In the genomic region with DNA sequence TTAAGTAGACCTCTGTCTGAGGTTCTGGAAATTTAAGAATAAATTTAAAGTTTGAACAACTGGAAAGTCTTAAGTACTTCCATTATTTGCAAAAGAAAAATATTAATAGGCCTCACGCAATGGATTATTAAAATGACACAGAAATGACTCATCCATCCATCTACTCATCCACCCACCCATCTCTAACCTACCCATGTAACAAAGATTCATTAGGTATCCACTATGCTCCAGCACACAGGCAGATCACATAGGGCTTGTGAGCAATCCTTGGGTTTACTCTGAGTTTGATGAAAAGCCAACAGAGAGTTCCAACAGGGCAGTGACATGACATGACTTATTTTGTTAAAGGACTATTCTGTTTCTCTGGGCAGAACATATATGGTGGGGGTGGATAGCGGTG, we compare ENCODE assay signal across 19 cellular contexts.
DNase-seq lines count a peak whose midpoint lies in the region; ATAC-seq, FAIRE-seq and TF ChIP-seq lines count a peak whose summit lies in the region.
"Had no signal": no experiment of that assay in that cellular context is flagged by ENCODE, and none has a peak within 500 bp of the region (broad histone marks: within the 10 kb centered on the region; RNA-seq: fewer than 3 reads in every experiment).

No MANE protein-coding gene starts in this region.

- H3K79me2 ChIP-seq in astrocyte (ENCODE audit: insufficient read depth, low read length), result no peaks in the 10 kb centered on the region
- H3K79me2 ChIP-seq: hepatocyte had no signal

- no peak for ATAC-seq in GM21423 (IDR thresholded peaks at IDR 0.05; ENCODE audit: unreplicated experiment)
- ATAC-seq: activated CD8-positive, alpha-beta memory T cell treated with anti-CD3 and anti-CD28 coated beads, Interleukin-2, amount 10 ng/mL, durations not matched to agents 7 days and 5 days; lower lobe of right lung; Right ventricle myocardium inferior had no signal

- H3K36me3 ChIP-seq in astrocyte (ENCODE audit: insufficient read depth, low read length), result peaks cover 17% of the 10 kb centered on the region

- FAIRE-seq in astrocyte (lab: Jason Lieb, UNC) (no peak), urothelium cell line (lab: Jason Lieb, UNC) (no peak)
- FAIRE-seq: H54 had no signal

- H3K4me1 ChIP-seq in astrocyte (ENCODE audit: insufficient read depth, low read length), result peaks cover 24% of the 10 kb centered on the region
- H3K4me1 ChIP-seq: lower lobe of right lung had no signal

- no peak overlapping the region for H3K4me3 Mint-ChIP-seq in activated naive CD4-positive, alpha-beta T cell treated with anti-CD3 and anti-CD28 coated beads, Interleukin-2, amount 50 U/mL, for 24 hours
- H3K4me3 Mint-ChIP-seq in astrocyte (ENCODE audit: unreplicated experiment), result no peak overlapping the region
- H3K4me3 Mint-ChIP-seq: activated CD8-positive, alpha-beta memory T cell treated with anti-CD3 and anti-CD28 coated beads, Interleukin-2, amount 10 ng/mL, durations not matched to agents 7 days and 5 days; activated naive CD8-positive, alpha-beta T cell treated with anti-CD3 and anti-CD28 coated beads, Interleukin-2, amount 10 ng/mL, durations not matched to agents 7 days and 5 days had no signal

- peak overlapping the region; percentile 9 for H3K9ac ChIP-seq in astrocyte (ENCODE audit: low read length)

- no peaks in the 10 kb centered on the region for H3K9me3 ChIP-seq in astrocyte (ENCODE audit: insufficient read depth, low read depth, low read length)
- H3K9me3 ChIP-seq: lower lobe of right lung, transverse colon had no signal

- peaks cover 38% of the 10 kb centered on the region for H3K36me3 Mint-ChIP-seq in activated naive CD4-positive, alpha-beta T cell treated with anti-CD3 and anti-CD28 coated beads, Interleukin-2, amount 50 U/mL, for 24 hours
- peaks cover 8% of the 10 kb centered on the region for H3K36me3 Mint-ChIP-seq in astrocyte (ENCODE audit: low read depth, unreplicated experiment)

- peaks cover 5% of the 10 kb centered on the region for H4K20me1 ChIP-seq in astrocyte (ENCODE audit: insufficient read depth, low read length)

- peak overlapping the region; percentile 57 for H3K4me2 ChIP-seq in astrocyte (ENCODE audit: low read length)
- H3K4me2 ChIP-seq: hepatocyte had no signal

- H3K27me3 ChIP-seq in astrocyte (ENCODE audit: insufficient read depth, low read length), result no peaks in the 10 kb centered on the region
- H3K27me3 ChIP-seq: dorsolateral prefrontal cortex, hepatocyte, transverse colon had no signal

- no peak for DNase-seq in activated naive CD4-positive, alpha-beta T cell treated with Interleukin-2 at 50 U/mL for 16 hours
- peak; percentile 65 for DNase-seq in astrocyte (ENCODE audit: low read depth)
- DNase-seq in foreskin melanocyte, result peak; percentile 15
- DNase-seq in urothelium cell line (ENCODE audit: low spot score), result peak; percentile 26
- no peak for DNase-seq in NCI-H1105 treated with DMSO at 0.1 percent for 48 hours (lab: John Stamatoyannopoulos, UW)
- no peak for DNase-seq in activated CD8-positive, alpha-beta memory T cell treated with anti-CD3 and anti-CD28 coated beads for 24 hours
- DNase-seq: ACHN; activated CD8-positive, alpha-beta memory T cell treated with anti-CD3 and anti-CD28 coated beads, Interleukin-2, amount 10 ng/mL, durations not matched to agents 7 days and 5 days; activated naive CD8-positive, alpha-beta T cell treated with anti-CD3 and anti-CD28 coated beads, Interleukin-2, amount 10 ng/mL, durations not matched to agents 7 days and 5 days; dorsolateral prefrontal cortex; lower lobe of right lung; NCI-H1436 treated with DMSO at 0.1 percent for 48 hours; stimulated activated CD8-positive, alpha-beta memory T cell treated with anti-CD3 and anti-CD28 coated beads, Interleukin-4, amount 100 ng/mL, for 48 hours; transverse colon had no signal

- peak overlapping the region; percentile 19 for H3K27ac Mint-ChIP-seq in activated naive CD4-positive, alpha-beta T cell treated with anti-CD3 and anti-CD28 coated beads, Interleukin-2, amount 50 U/mL, for 24 hours
- no peak overlapping the region for H3K27ac Mint-ChIP-seq in astrocyte (ENCODE audit: unreplicated experiment)
- H3K27ac Mint-ChIP-seq: activated CD8-positive, alpha-beta memory T cell treated with anti-CD3 and anti-CD28 coated beads, Interleukin-2, amount 10 ng/mL, durations not matched to agents 7 days and 5 days; activated naive CD8-positive, alpha-beta T cell treated with anti-CD3 and anti-CD28 coated beads, Interleukin-2, amount 10 ng/mL, durations not matched to agents 7 days and 5 days had no signal

- H3K27me3 Mint-ChIP-seq in activated naive CD4-positive, alpha-beta T cell treated with anti-CD3 and anti-CD28 coated beads, Interleukin-2, amount 50 U/mL, for 24 hours, result no peaks in the 10 kb centered on the region
- H3K27me3 Mint-ChIP-seq in astrocyte (ENCODE audit: low read depth, unreplicated experiment), result no peaks in the 10 kb centered on the region
- H3K27me3 Mint-ChIP-seq: activated CD8-positive, alpha-beta memory T cell treated with anti-CD3 and anti-CD28 coated beads, Interleukin-2, amount 10 ng/mL, durations not matched to agents 7 days and 5 days; activated naive CD8-positive, alpha-beta T cell treated with anti-CD3 and anti-CD28 coated beads, Interleukin-2, amount 10 ng/mL, durations not matched to agents 7 days and 5 days had no signal

- H3K4me3 ChIP-seq in astrocyte (ENCODE audit: insufficient read depth, low read depth, low read length), result no peak overlapping the region
- H3K4me3 ChIP-seq: dorsolateral prefrontal cortex, hepatocyte, lower lobe of right lung, transverse colon had no signal

- TF ChIP-seq CTCF in astrocyte (IDR thresholded peaks at IDR 0.05; ENCODE audit: insufficient read depth, low read depth, low read length), result no peak

- H3K4me1 Mint-ChIP-seq in activated naive CD4-positive, alpha-beta T cell treated with anti-CD3 and anti-CD28 coated beads, Interleukin-2, amount 50 U/mL, for 24 hours, result peaks cover 24% of the 10 kb centered on the region
- peaks cover 11% of the 10 kb centered on the region for H3K4me1 Mint-ChIP-seq in astrocyte (ENCODE audit: low read depth, unreplicated experiment)

- peak overlapping the region; percentile 71 for H3K27ac ChIP-seq in astrocyte (ENCODE audit: low read depth, low read length)
- H3K27ac ChIP-seq: dorsolateral prefrontal cortex, hepatocyte, lower lobe of right lung, transverse colon had no signal

- no peak overlapping the region for H2AFZ ChIP-seq in astrocyte (ENCODE audit: low read depth, low read length)
- H2AFZ ChIP-seq: hepatocyte had no signal

- H3K9me3 Mint-ChIP-seq in activated naive CD4-positive, alpha-beta T cell treated with anti-CD3 and anti-CD28 coated beads, Interleukin-2, amount 50 U/mL, for 24 hours, result no peaks in the 10 kb centered on the region
- H3K9me3 Mint-ChIP-seq in astrocyte (ENCODE audit: unreplicated experiment), result no peaks in the 10 kb centered on the region

Comparison
In these comparisons a context has a peak if more than half of its experiments do, and no peak if none do; other contexts are left out.
1. DNase-seq: peak in astrocyte (single experiment), foreskin melanocyte (single experiment) and urothelium cell line (single experiment); none in activated naive CD4-positive, alpha-beta T cell treated with Interleukin-2 at 50 U/mL for 16 hours (single experiment), NCI-H1105 treated with DMSO at 0.1 percent for 48 hours (single experiment) and activated CD8-positive, alpha-beta memory T cell treated with anti-CD3 and anti-CD28 coated beads for 24 hours (single experiment).